In genomic region chr10:13403426-13403825, GRCh38 we compare ENCODE assay signal across 7 cellular contexts. TPM values are rescaled to one million over a fixed set of nuclear protein-coding genes. Genes with fewer than 3 reads are reported as not detected.
DNase-seq lines count a peak whose midpoint lies in the region; ATAC-seq and TF ChIP-seq lines count a peak whose summit lies in the region.
"Not testable (repeated sequence)": the region's sequence is repeated elsewhere in the genome, so short reads cannot be mapped to it uniquely, and the experiment has no call there.

No MANE protein-coding gene starts in this region.

- not testable (repeated sequence) for H3K23ac ChIP-seq in trophoblast cell (ENCODE audit: low read length)

- H2BK120ac ChIP-seq in trophoblast cell (ENCODE audit: insufficient read depth, low read length, poor library complexity), result not testable (repeated sequence)

- peaks cover 24% of the 10 kb centered on the region for H3K36me3 Mint-ChIP-seq in WTC11

- not testable (repeated sequence) for H3K4me2 ChIP-seq in trophoblast cell (ENCODE audit: low read length)

- H3K4me1 ChIP-seq in trophoblast cell (ENCODE audit: control insufficient read depth in 1 of 2, insufficient read depth in 2 of 2, low read length in 2 of 2), result not testable (repeated sequence)

- not testable (repeated sequence) for TF ChIP-seq CTCF in WTC11 (IDR thresholded peaks at IDR 0.05); fibroblast of mammary gland (conservative IDR thresholded peaks at IDR 0.05; ENCODE audit: control insufficient read depth, insufficient read depth, low read depth, low read length)

- H2BK5ac ChIP-seq in trophoblast cell (ENCODE audit: low read depth, low read length, poor library complexity), result not testable (repeated sequence)

- H4K12ac ChIP-seq in trophoblast cell (ENCODE audit: low read depth, low read length), result not testable (repeated sequence)

- not testable (repeated sequence) for H3K27ac ChIP-seq in trophoblast cell (ENCODE audit: low read depth, low read length)

- WGBS in trophoblast cell (ENCODE audit: extremely low coverage, insufficient coverage, insufficient read length), result no CpG with 5 or more reads among the region's 7 CpGs

- CTCF ChIA-PET in WTC11 (lab: Charles Lee), result interaction anchor here (0.6 to 3.1 kb wide), 5 partner anchors 25 to 134 kb away, joined by 3 to 18 read pairs (median 4); no protein-coding TSS in a partner anchor

- not testable (repeated sequence) for H3K79me1 ChIP-seq in trophoblast cell (ENCODE audit: low read length)

- H3K4me3 ChIP-seq in MG63; fibroblast of mammary gland (ENCODE audit: control insufficient read depth, low read depth, low read length); trophoblast cell (ENCODE audit: low read depth, low read length): not testable (repeated sequence)

- H3K14ac ChIP-seq in trophoblast cell (ENCODE audit: low read length), result not testable (repeated sequence)

- not testable (repeated sequence) for H2AFZ ChIP-seq in trophoblast cell (ENCODE audit: insufficient read depth, low read length, poor library complexity)

- H3K9me3 Mint-ChIP-seq in WTC11, result peaks cover 33% of the 10 kb centered on the region

- not testable (repeated sequence) for ATAC-seq in WTC11, left lobe of liver

- peaks cover 14% of the 10 kb centered on the region for H3K27me3 Mint-ChIP-seq in WTC11 (ENCODE audit: low read depth)

- H3K18ac ChIP-seq in trophoblast cell (ENCODE audit: low read length), result not testable (repeated sequence)

- H3K4ac ChIP-seq in trophoblast cell (ENCODE audit: low read depth, low read length), result not testable (repeated sequence)

- not testable (repeated sequence) for H3K9me3 ChIP-seq in MG63; trophoblast cell (ENCODE audit: insufficient read depth, low read depth, low read length)

- peak overlapping the region; percentile 95 for H3K27ac Mint-ChIP-seq in WTC11

- not testable (repeated sequence) for H3K27me3 ChIP-seq in MG63; trophoblast cell (ENCODE audit: insufficient read depth, low read length)

- H4K8ac ChIP-seq in trophoblast cell (ENCODE audit: low read depth, low read length), result not testable (repeated sequence)

- DNase-seq in ELF-1 (ENCODE audit: low read depth, low spot score), result peak; percentile 36
- peak; percentile 10 for DNase-seq in HCEC 1CT
- peak; percentile 16 for DNase-seq in MG63
- not testable (repeated sequence) for DNase-seq in WTC11 (ENCODE audit: low spot score)
- peak; percentile 7 for DNase-seq in fibroblast of mammary gland (ENCODE audit: low read depth)
- peak; percentile 14 for DNase-seq in left lobe of liver (ENCODE audit: low spot score)
- peak; percentile 37 to 62 for DNase-seq in trophoblast cell

- H2AK5ac ChIP-seq in trophoblast cell (ENCODE audit: low read length), result not testable (repeated sequence)

- POLR2A ChIA-PET in WTC11 (lab: Charles Lee), result not testable (repeated sequence)

- not testable (repeated sequence) for H3K4me3 Mint-ChIP-seq in WTC11

- H4K91ac ChIP-seq in trophoblast cell (ENCODE audit: low read depth, low read length), result not testable (repeated sequence)

- peaks cover 35% of the 10 kb centered on the region for H3K4me1 Mint-ChIP-seq in WTC11

- H3K79me2 ChIP-seq in trophoblast cell (ENCODE audit: control insufficient read depth, insufficient read depth, low read length, poor library complexity), result not testable (repeated sequence)

- not testable (repeated sequence) for H3K36me3 ChIP-seq in MG63; trophoblast cell (ENCODE audit: control insufficient read depth in 1 of 2, insufficient read depth in 2 of 2, low read length in 2 of 2)

- not testable (repeated sequence) for H3K9ac ChIP-seq in trophoblast cell (ENCODE audit: low read length)

- H2BK12ac ChIP-seq in trophoblast cell (ENCODE audit: low read length), result not testable (repeated sequence)

RNA-seq across cellular contexts. Expression of gene SEPHS1, which starts 55.3 kb away (rescaled TPM):
- 82.1 and 109 TPM in 2 replicates for total RNA-seq in MG63 (2014; rRNA removed; shearing (Covaris generic); ENCODE audit: low replicate concordance)
- total RNA-seq in WTC11 (2021) (501 to 509 TPM (median 501 TPM) in 3 replicates), left lobe of liver (33.8 TPM)
- 44.4 and 44.6 TPM in 2 replicates for polyA plus RNA-seq in trophoblast cell (2013)
